In the genomic region with DNA sequence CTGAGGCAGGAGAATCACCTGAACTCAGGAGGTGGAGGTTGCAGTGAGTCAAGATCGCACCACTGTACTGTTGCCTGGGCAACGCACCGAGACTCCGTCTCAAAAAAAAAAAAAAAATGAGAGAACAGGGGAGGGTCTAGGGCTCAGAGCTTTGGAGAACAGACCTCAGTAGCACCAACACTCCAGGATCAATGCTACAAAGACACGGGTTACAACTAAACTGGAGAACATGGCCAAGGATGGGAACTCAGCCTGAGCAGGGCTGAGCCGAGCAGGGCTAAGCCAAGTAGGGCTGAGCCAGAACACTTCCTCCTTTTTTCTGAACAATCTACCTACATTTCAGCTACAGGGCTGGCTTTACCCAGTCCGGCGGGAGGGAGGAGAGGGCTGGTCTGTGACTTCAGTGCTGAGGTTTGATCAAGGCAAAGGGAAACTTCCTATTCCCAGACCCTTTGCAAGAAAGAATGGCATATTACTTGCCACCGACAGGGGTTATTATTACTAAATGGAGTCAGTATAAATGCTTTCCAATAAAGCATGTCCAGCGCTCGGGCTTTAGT, we compare ENCODE assay signal across 8 cellular contexts. TPM values are rescaled to one million over a fixed set of nuclear protein-coding genes. Genes with fewer than 3 reads are reported as not detected.
DNase-seq lines count a peak whose midpoint lies in the region; ATAC-seq and TF ChIP-seq lines count a peak whose summit lies in the region.

No MANE protein-coding gene starts in this region.

- H4K8ac ChIP-seq in mesendoderm (ENCODE audit: low read depth, low read length) = no peak overlapping the region

- H3K27me3 ChIP-seq in CD8-positive, alpha-beta T cell (ENCODE audit: insufficient read depth, low read length) = no peaks in the 10 kb centered on the region
- no peaks in the 10 kb centered on the region for H3K27me3 ChIP-seq in mesendoderm (ENCODE audit: insufficient read depth, low read length, poor library complexity)

- H3K56ac ChIP-seq in mesendoderm (ENCODE audit: low read length) = peak overlapping the region; percentile 85

- TF ChIP-seq CTCF in CD8-positive, alpha-beta T cell (IDR thresholded peaks at IDR 0.05) = no peak

- no peak overlapping the region for H3K23ac ChIP-seq in mesendoderm (ENCODE audit: low read length)

- H2AK5ac ChIP-seq in mesendoderm (ENCODE audit: low read length) = peak overlapping the region; percentile 89

- peak overlapping the region; percentile 77 for H2BK5ac ChIP-seq in mesendoderm (ENCODE audit: low read length)

- no peaks in the 10 kb centered on the region for H3K9me3 ChIP-seq in CD8-positive, alpha-beta T cell (ENCODE audit: low read length)

- H3K4me1 Mint-ChIP-seq in CD8-positive, alpha-beta T cell (ENCODE audit: low read depth) = peaks cover 75% of the 10 kb centered on the region
- H3K4me1 Mint-ChIP-seq in T-helper 1 cell treated with Interleukin-12 subunit alpha and Interleukin-12 subunit beta and Interleukin-4 antibody, amounts not matched to agents 30 μg/mL and 1 μg/mL, for 36 hours (ENCODE audit: low read depth) = peaks cover 50% of the 10 kb centered on the region

- H3K4ac ChIP-seq in mesendoderm (ENCODE audit: low read depth, low read length) = no peak overlapping the region

- intact Hi-C loops in CD8-positive, alpha-beta T cell (cut with DNase I, micrococcal nuclease) = loop anchor here (5.0 to 10.0 kb wide), 2 partner anchors 1010 to 1377 kb away; partner anchors contain the start of genes FAM117B (in 1 of the 2) and NOP58 (in 1 of the 2)

- peak overlapping the region; percentile 50 for H4K5ac ChIP-seq in mesendoderm (ENCODE audit: low read length)

- CTCF ChIA-PET in CD8-positive, alpha-beta T cell (lab: Charles Lee) = interaction anchor here (1.0 to 10.9 kb wide), 5 partner anchors 20 to 924 kb away, joined by 3 to 76 read pairs (median 42); no protein-coding TSS in a partner anchor

- no peak overlapping the region for H3K4me2 ChIP-seq in mesendoderm (ENCODE audit: low read length)

- H3K4me3 Mint-ChIP-seq in CD8-positive, alpha-beta T cell = peak overlapping the region; percentile 89
- peak overlapping the region; percentile 91 for H3K4me3 Mint-ChIP-seq in T-helper 1 cell treated with Interleukin-12 subunit alpha and Interleukin-12 subunit beta and Interleukin-4 antibody, amounts not matched to agents 30 μg/mL and 1 μg/mL, for 36 hours

- H3K79me1 ChIP-seq in mesendoderm (ENCODE audit: low read length) = no peaks in the 10 kb centered on the region

- H3K18ac ChIP-seq in mesendoderm (ENCODE audit: low read length) = no peak overlapping the region

- peak overlapping the region; percentile 48 for H3K9ac ChIP-seq in mesendoderm (ENCODE audit: low read length)

- H3K36me3 Mint-ChIP-seq in CD8-positive, alpha-beta T cell = peaks cover 26% of the 10 kb centered on the region
- H3K36me3 Mint-ChIP-seq in T-helper 1 cell treated with Interleukin-12 subunit alpha and Interleukin-12 subunit beta and Interleukin-4 antibody, amounts not matched to agents 30 μg/mL and 1 μg/mL, for 36 hours (ENCODE audit: low read depth) = peaks cover 24% of the 10 kb centered on the region

- H3K79me2 ChIP-seq in mesendoderm (ENCODE audit: control insufficient read depth, insufficient read depth, low read length) = no peaks in the 10 kb centered on the region

- peak in 6 of 7 experiments; percentile 31 to 72 (median 50) for DNase-seq in CD8-positive, alpha-beta T cell
- peak; percentile 28 for DNase-seq in cerebellar cortex (ENCODE audit: low spot score)
- DNase-seq in mesendoderm = peak; percentile 53
- DNase-seq in NCI-H748 (lab: John Stamatoyannopoulos, UW; ENCODE audit: unreplicated experiment) = no peak

- no peak overlapping the region for H2BK15ac ChIP-seq in mesendoderm (replicated peaks; ENCODE audit: low read depth)

- peak; percentile 24 for ATAC-seq in CD8-positive, alpha-beta T cell
- ATAC-seq in GM19467 (IDR thresholded peaks at IDR 0.05; ENCODE audit: unreplicated experiment) = peak; percentile 39
- ATAC-seq in HG03520 (IDR thresholded peaks at IDR 0.05; ENCODE audit: unreplicated experiment) = peak; percentile 46

- H3K36me3 ChIP-seq in CD8-positive, alpha-beta T cell (ENCODE audit: insufficient read depth, low read length) = no peaks in the 10 kb centered on the region
- no peaks in the 10 kb centered on the region for H3K36me3 ChIP-seq in mesendoderm (ENCODE audit: control insufficient read depth, insufficient read depth, low read length)
- H3K36me3 ChIP-seq in urinary bladder (ENCODE audit: insufficient read depth) = no peaks in the 10 kb centered on the region

- no peaks in the 10 kb centered on the region for H3K27me3 Mint-ChIP-seq in CD8-positive, alpha-beta T cell (ENCODE audit: low read depth)
- H3K27me3 Mint-ChIP-seq in T-helper 1 cell treated with Interleukin-12 subunit alpha and Interleukin-12 subunit beta and Interleukin-4 antibody, amounts not matched to agents 30 μg/mL and 1 μg/mL, for 36 hours (ENCODE audit: low read depth) = no peaks in the 10 kb centered on the region

- H2BK120ac ChIP-seq in mesendoderm (ENCODE audit: low read depth, low read length) = no peak overlapping the region

- no peaks in the 10 kb centered on the region for H3K9me3 Mint-ChIP-seq in CD8-positive, alpha-beta T cell
- H3K9me3 Mint-ChIP-seq in T-helper 1 cell treated with Interleukin-12 subunit alpha and Interleukin-12 subunit beta and Interleukin-4 antibody, amounts not matched to agents 30 μg/mL and 1 μg/mL, for 36 hours = no peaks in the 10 kb centered on the region

- no CpG with 5 or more reads among the region's 11 CpGs for WGBS in mesendoderm (ENCODE audit: extremely low coverage, insufficient coverage, low lambda C conversion rate)
- WGBS in urinary bladder = 24% methylated on average over 11 of the region's 11 CpGs

- peak overlapping the region; percentile 45 for H3K4me3 ChIP-seq in CD8-positive, alpha-beta T cell (ENCODE audit: low read depth, low read length)
- H3K4me3 ChIP-seq in mesendoderm (ENCODE audit: low read length) (no peak overlapping the region), urinary bladder (ENCODE audit: low read depth, low read length) (peak overlapping the region; percentile 52)

- POLR2A ChIA-PET in CD8-positive, alpha-beta T cell (lab: Charles Lee) = interaction anchor here (0.6 to 5.1 kb wide), 8 partner anchors 20 to 444 kb away, joined by 3 to 35 read pairs (median 4); no protein-coding TSS in a partner anchor

- peak overlapping the region; percentile 85 for H3K27ac ChIP-seq in CD8-positive, alpha-beta T cell (ENCODE audit: low read depth, low read length)
- peak overlapping the region; percentile 80 for H3K27ac ChIP-seq in mesendoderm (ENCODE audit: low read depth, low read length)
- H3K27ac ChIP-seq in urinary bladder (ENCODE audit: low read depth) = peak overlapping the region; percentile 43

- H3K4me1 ChIP-seq in CD8-positive, alpha-beta T cell (ENCODE audit: insufficient read depth, low read length) = peaks cover 67% of the 10 kb centered on the region
- H3K4me1 ChIP-seq in mesendoderm (ENCODE audit: control insufficient read depth, low read depth, low read length) (peaks cover 13% of the 10 kb centered on the region), urinary bladder (ENCODE audit: insufficient read depth) (no peaks in the 10 kb centered on the region)

- H3K27ac Mint-ChIP-seq in CD8-positive, alpha-beta T cell = peak overlapping the region; percentile 97
- H3K27ac Mint-ChIP-seq in T-helper 1 cell treated with Interleukin-12 subunit alpha and Interleukin-12 subunit beta and Interleukin-4 antibody, amounts not matched to agents 30 μg/mL and 1 μg/mL, for 36 hours = peak overlapping the region; percentile 97

RNA-seq across cellular contexts. Expression of gene CASP8, which starts 2.9 kb away (rescaled TPM):
- total RNA-seq in CD8-positive, alpha-beta T cell = 100 to 1,000 TPM; 153 to 155 TPM
- 5.6 TPM for polyA plus RNA-seq in mesendoderm (2013, experiment 1 of 2)
- polyA plus RNA-seq in mesendoderm (2013, experiment 2 of 2) = 6.0 TPM
- 29.9 TPM for total RNA-seq in urinary bladder
- 9.3 TPM for polyA plus RNA-seq in urinary bladder
